ENCODE assay signal across 10 cellular contexts in the genomic region with DNA sequence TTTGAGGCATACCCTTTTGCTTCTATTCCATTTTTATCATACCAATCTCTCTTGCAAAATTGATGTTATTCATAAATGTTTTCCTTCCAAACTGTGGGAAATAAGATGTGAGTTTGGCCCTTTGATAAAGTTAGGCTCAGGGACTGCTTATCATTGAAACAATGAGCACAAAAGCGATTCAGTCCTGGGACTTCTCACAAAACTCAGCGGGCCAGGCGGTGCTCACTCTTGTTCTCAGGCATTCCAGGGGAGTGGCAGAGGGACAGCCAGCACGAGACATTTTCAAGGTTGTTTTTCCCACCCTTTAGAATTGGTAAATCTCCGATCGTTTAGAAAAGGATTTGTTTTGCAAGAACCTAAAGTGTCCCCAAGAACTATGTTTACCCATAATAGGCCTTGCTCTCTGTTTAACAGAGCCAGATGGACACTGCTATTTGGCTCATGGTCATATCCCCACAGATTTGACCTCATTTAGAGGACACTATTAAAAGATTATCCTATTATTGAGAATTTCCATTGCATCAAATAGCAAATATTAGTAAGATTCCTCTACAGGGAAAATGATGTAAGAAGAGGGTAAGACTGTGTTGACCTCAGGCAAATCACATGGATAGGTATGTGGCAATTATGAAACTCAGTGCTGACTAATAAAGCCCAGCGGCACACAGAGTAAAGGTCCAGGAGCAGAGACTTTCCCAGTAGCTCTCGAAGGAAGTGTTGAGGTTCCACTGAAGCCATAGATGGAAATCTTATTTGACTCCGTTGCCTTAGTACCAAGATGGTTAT.
DNase-seq lines count a peak whose midpoint lies in the region; ATAC-seq, FAIRE-seq and TF ChIP-seq lines count a peak whose summit lies in the region.
"Had no signal": no experiment of that assay in that cellular context is flagged by ENCODE, and none has a peak within 500 bp of the region (broad histone marks: within the 10 kb centered on the region; RNA-seq: fewer than 3 reads in every experiment).

No MANE protein-coding gene starts in this region.

- H3K4me1 ChIP-seq in adrenal gland (replicated peaks in 1 of 2) (peaks cover 0 to 3% of the 10 kb centered on the region in 2 donors), right atrium auricular region (no peaks in the 10 kb centered on the region)

- TF ChIP-seq POLR2A in adrenal gland (IDR thresholded peaks at IDR 0.05), result no peak

- 58 to 67% (median 64%) methylated on average over 9 of the region's 9 CpGs for WGBS in adrenal gland, 4 donors

- intact Hi-C loops in adrenal gland (cut with DNase I), result no loop called here

- H3K27me3 ChIP-seq in adrenal gland (no peaks in the 10 kb centered on the region), right atrium auricular region (no peaks in the 10 kb centered on the region)

- TF ChIP-seq CTCF in adrenal gland (IDR thresholded peaks at IDR 0.05) (no peak), right atrium auricular region (IDR thresholded peaks at IDR 0.05) (no peak), type B pancreatic cell (conservative IDR thresholded peaks at IDR 0.05) (no peak)

- H3K36me3 Mint-ChIP-seq in activated naive CD4-positive, alpha-beta T cell treated with anti-CD3 and anti-CD28 coated beads, Interleukin-2, amount 50 U/mL, for 24 hours, result no peaks in the 10 kb centered on the region
- H3K36me3 Mint-ChIP-seq in activated naive CD4-positive, alpha-beta T cell treated with anti-CD3 and anti-CD28 coated beads, Interleukin-2, amount 10 ng/mL, durations not matched to agents 7 days and 5 days, result no peaks in the 10 kb centered on the region
- no peaks in the 10 kb centered on the region for H3K36me3 Mint-ChIP-seq in type B pancreatic cell

- no peak for FAIRE-seq in urothelium cell line (lab: Jason Lieb, UNC)

- no peaks in the 10 kb centered on the region for H3K4me1 Mint-ChIP-seq in activated naive CD4-positive, alpha-beta T cell treated with anti-CD3 and anti-CD28 coated beads, Interleukin-2, amount 50 U/mL, for 24 hours
- no peaks in the 10 kb centered on the region for H3K4me1 Mint-ChIP-seq in activated naive CD4-positive, alpha-beta T cell treated with anti-CD3 and anti-CD28 coated beads, Interleukin-2, amount 10 ng/mL, durations not matched to agents 7 days and 5 days
- H3K4me1 Mint-ChIP-seq in type B pancreatic cell (ENCODE audit: unreplicated experiment), result peaks cover 22% of the 10 kb centered on the region

- CTCF ChIA-PET in activated naive CD4-positive, alpha-beta T cell treated with anti-CD3 and anti-CD28 coated beads, Interleukin-2, amount 10 ng/mL, durations not matched to agents 7 days and 5 days (lab: Charles Lee), result no interaction called here

- H3K4me3 ChIP-seq in adrenal gland (no peak overlapping the region), right atrium auricular region (no peak overlapping the region)

- no peak for ATAC-seq in GM18511 (IDR thresholded peaks at IDR 0.05; ENCODE audit: unreplicated experiment)

- H3K9me3 Mint-ChIP-seq in activated naive CD4-positive, alpha-beta T cell treated with anti-CD3 and anti-CD28 coated beads, Interleukin-2, amount 50 U/mL, for 24 hours, result peaks cover 4% of the 10 kb centered on the region
- peaks cover 5% of the 10 kb centered on the region for H3K9me3 Mint-ChIP-seq in activated naive CD4-positive, alpha-beta T cell treated with anti-CD3 and anti-CD28 coated beads, Interleukin-2, amount 10 ng/mL, durations not matched to agents 7 days and 5 days
- peaks cover 4% of the 10 kb centered on the region for H3K9me3 Mint-ChIP-seq in type B pancreatic cell

- H3K27me3 Mint-ChIP-seq in activated naive CD4-positive, alpha-beta T cell treated with anti-CD3 and anti-CD28 coated beads, Interleukin-2, amount 50 U/mL, for 24 hours, result no peaks in the 10 kb centered on the region
- no peaks in the 10 kb centered on the region for H3K27me3 Mint-ChIP-seq in activated naive CD4-positive, alpha-beta T cell treated with anti-CD3 and anti-CD28 coated beads, Interleukin-2, amount 10 ng/mL, durations not matched to agents 7 days and 5 days
- H3K27me3 Mint-ChIP-seq in type B pancreatic cell, result peaks cover 3% of the 10 kb centered on the region

- no peaks in the 10 kb centered on the region for H3K9me3 ChIP-seq in adrenal gland (replicated peaks in 1 of 3)
- H3K9me3 ChIP-seq in right atrium auricular region, result no peaks in the 10 kb centered on the region

- H3K36me3 ChIP-seq in adrenal gland (replicated peaks in 1 of 2), result no peaks in the 10 kb centered on the region
- H3K36me3 ChIP-seq in right atrium auricular region, result no peaks in the 10 kb centered on the region

- H3K4me3 Mint-ChIP-seq in activated naive CD4-positive, alpha-beta T cell treated with anti-CD3 and anti-CD28 coated beads, Interleukin-2, amount 50 U/mL, for 24 hours, result no peak overlapping the region
- H3K4me3 Mint-ChIP-seq in activated naive CD4-positive, alpha-beta T cell treated with anti-CD3 and anti-CD28 coated beads, Interleukin-2, amount 10 ng/mL, durations not matched to agents 7 days and 5 days, result no peak overlapping the region
- peak overlapping the region; percentile 56 for H3K4me3 Mint-ChIP-seq in type B pancreatic cell

- H3K27ac ChIP-seq in adrenal gland (peak overlapping the region in 2 of 5 donors; percentile 5 to 66), right atrium auricular region (peak overlapping the region; percentile 50 to 51)

- no peak for DNase-seq in activated naive CD4-positive, alpha-beta T cell treated with anti-CD3 and anti-CD28 coated beads, Interleukin-2, amount 10 ng/mL, durations not matched to agents 7 days and 5 days
- DNase-seq in adrenal gland, result peak in 4 of 7 donors; percentile 25 to 49 (median 34)
- DNase-seq in right atrium auricular region (ENCODE audit: low spot score), result no peak
- DNase-seq in type B pancreatic cell (ENCODE audit: extremely low spot score, unreplicated experiment), result no peak
- no peak for DNase-seq in stimulated activated CD8-positive, alpha-beta memory T cell treated with anti-CD3 and anti-CD28 coated beads, Interleukin-4, amount 100 ng/mL, for 48 hours
- no peak for DNase-seq in urothelium cell line (ENCODE audit: low spot score)
- DNase-seq: activated CD4-positive, alpha-beta T cell treated with anti-CD3 and anti-CD28 coated beads for 1 hour; NCI-H1092 treated with DMSO at 0.1 percent for 48 hours had no signal

- peak overlapping the region; percentile 5 for H3K27ac Mint-ChIP-seq in activated naive CD4-positive, alpha-beta T cell treated with anti-CD3 and anti-CD28 coated beads, Interleukin-2, amount 50 U/mL, for 24 hours
- no peak overlapping the region for H3K27ac Mint-ChIP-seq in activated naive CD4-positive, alpha-beta T cell treated with anti-CD3 and anti-CD28 coated beads, Interleukin-2, amount 10 ng/mL, durations not matched to agents 7 days and 5 days
- peak overlapping the region; percentile 90 for H3K27ac Mint-ChIP-seq in type B pancreatic cell

Comparison
In these comparisons a context has a peak if more than half of its experiments do, and no peak if none do; other contexts are left out.
1. DNase-seq: peak in adrenal gland (4 of 7); none in activated naive CD4-positive, alpha-beta T cell treated with anti-CD3 and anti-CD28 coated beads, Interleukin-2, amount 10 ng/mL, durations not matched to agents 7 days and 5 days (single experiment), right atrium auricular region (single experiment), type B pancreatic cell (single experiment), stimulated activated CD8-positive, alpha-beta memory T cell treated with anti-CD3 and anti-CD28 coated beads, Interleukin-4, amount 100 ng/mL, for 48 hours (single experiment) and urothelium cell line (single experiment).